Comparison of ENCODE assay signal across 13 cellular contexts in genomic region chr17:64004903-64005733, GRCh38. TPM values are rescaled to one million over a fixed set of nuclear protein-coding genes. Genes with fewer than 3 reads are reported as not detected.
A peak's percentile ranks its signal among the peaks of the same experiment; 100 is the strongest.
DNase-seq lines count a peak whose midpoint lies in the region; ATAC-seq and TF ChIP-seq lines count a peak whose summit lies in the region.
"Had no signal": no experiment of that assay in that cellular context is flagged by ENCODE, and none has a peak within 500 bp of the region (broad histone marks: within the 10 kb centered on the region; RNA-seq: fewer than 3 reads in every experiment).

No MANE protein-coding gene starts in this region.

- no peak for ATAC-seq in activated CD4-positive, alpha-beta T cell treated with anti-CD3 and anti-CD28 coated beads for 36 hours
- peak; percentile 44; the same call in 1 of the 2 replicates for ATAC-seq in HCT116
- ATAC-seq in effector memory CD8-positive, alpha-beta T cell (replicated peaks) = no peak

- H3K27me3 Mint-ChIP-seq in activated CD4-positive, alpha-beta T cell treated with anti-CD3 and anti-CD28 coated beads for 36 hours = no peaks in the 10 kb centered on the region
- H3K27me3 Mint-ChIP-seq in effector memory CD8-positive, alpha-beta T cell = no peaks in the 10 kb centered on the region

- no peak for TF ChIP-seq CTCF in HCT116 (IDR thresholded peaks at IDR 0.05 in 2 of 3, conservative IDR thresholded peaks at IDR 0.05 in 1 of 3; ENCODE audit: borderline replicate concordance in 1 of 3, insufficient read depth in 1 of 3, low read depth in 2 of 3, low read length in 2 of 3)
- no peak for TF ChIP-seq CTCF in spleen (IDR thresholded peaks at IDR 0.05 in 8 of 11, conservative IDR thresholded peaks at IDR 0.05 in 3 of 11)

- H3K79me2 ChIP-seq in HCT116 (ENCODE audit: insufficient read depth, low read length) = no peaks in the 10 kb centered on the region

- H3K4me1 Mint-ChIP-seq in activated CD4-positive, alpha-beta T cell treated with anti-CD3 and anti-CD28 coated beads for 36 hours = peaks cover 32% of the 10 kb centered on the region
- peaks cover 28 to 37% of the 10 kb centered on the region in 2 donors for H3K4me1 Mint-ChIP-seq in effector memory CD8-positive, alpha-beta T cell (ENCODE audit: low read depth in 2 of 2)

- H3K36me3 Mint-ChIP-seq in activated CD4-positive, alpha-beta T cell treated with anti-CD3 and anti-CD28 coated beads for 36 hours (ENCODE audit: low read depth) = peaks cover 13% of the 10 kb centered on the region
- H3K36me3 Mint-ChIP-seq in effector memory CD8-positive, alpha-beta T cell (ENCODE audit: insufficient read depth) = peaks cover 37% of the 10 kb centered on the region

- CTCF ChIA-PET in activated CD4-positive, alpha-beta T cell treated with anti-CD3 and anti-CD28 coated beads for 36 hours (lab: Charles Lee) = interaction anchor here (1.0 to 2.5 kb wide), 5 partner anchors 12 to 278 kb away, joined by 3 to 13 read pairs (median 6); no protein-coding TSS in a partner anchor
- CTCF ChIA-PET in HCT116 (lab: Charles Lee) = interaction anchor here (1.1 to 3.1 kb wide), 5 partner anchors 12 to 59 kb away, joined by 3 to 18 read pairs (median 6); no protein-coding TSS in a partner anchor

- H3K9me3 Mint-ChIP-seq in activated CD4-positive, alpha-beta T cell treated with anti-CD3 and anti-CD28 coated beads for 36 hours (ENCODE audit: low read depth) = no peaks in the 10 kb centered on the region
- no peaks in the 10 kb centered on the region for H3K9me3 Mint-ChIP-seq in effector memory CD8-positive, alpha-beta T cell

- H3K4me1 ChIP-seq in HCT116 (ENCODE audit: control insufficient read depth in 1 of 2, insufficient read depth in 2 of 2, low read length in 2 of 2) (peaks cover 14 to 41% of the 10 kb centered on the region in 2 experiments), spleen (peaks cover 31 to 100% (median 78%) of the 10 kb centered on the region in 6 donors)
- H3K4me1 ChIP-seq: SJSA1 had no signal

- H3K4me3 ChIP-seq in HCT116 (replicated peaks in 1 of 2; ENCODE audit: low read depth in 1 of 2, low read length in 2 of 2) (peak overlapping the region in 1 of 2 experiments; percentile 22; a peak in 2 of 4 replicates), spleen (peak overlapping the region; percentile 20 to 66 (median 38))
- H3K4me3 ChIP-seq: SJSA1 had no signal

- BruUV-seq in HCT116 (replicated peaks; lab: Mats Ljungman, UMichigan) = no TSS peak

- H3K36me3 ChIP-seq in HCT116 (ENCODE audit: control insufficient read depth in 1 of 2, insufficient read depth in 2 of 2, low read length in 2 of 2) = no peaks in the 10 kb centered on the region
- peaks cover 0 to 76% (median 36%) of the 10 kb centered on the region in 6 donors for H3K36me3 ChIP-seq in spleen
- H3K36me3 ChIP-seq: brain microvascular endothelial cell, SJSA1 had no signal

- POLR2A ChIA-PET in activated CD4-positive, alpha-beta T cell treated with anti-CD3 and anti-CD28 coated beads for 36 hours (lab: Charles Lee) = interaction anchor here (0.6 kb wide), 1 partner anchor 15 kb away, joined by 11 read pairs; the partner anchor contains the start of gene ICAM2
- POLR2A ChIA-PET in HCT116 (lab: Charles Lee) = no interaction called here

- peak overlapping the region; percentile 71 for H3K4me2 ChIP-seq in HCT116 (ENCODE audit: low read length)

- peak overlapping the region; percentile 33 for H3K27ac Mint-ChIP-seq in activated CD4-positive, alpha-beta T cell treated with anti-CD3 and anti-CD28 coated beads for 36 hours
- peak overlapping the region; percentile 72 to 89 for H3K27ac Mint-ChIP-seq in effector memory CD8-positive, alpha-beta T cell

- no peak for TF ChIP-seq POLR2A in HCT116 (IDR thresholded peaks at IDR 0.05; ENCODE audit: borderline replicate concordance, extremely low read depth, insufficient read depth, insufficient read length)
- no peak for TF ChIP-seq POLR2A in spleen (IDR thresholded peaks at IDR 0.05)

- no peak for TF ChIP-seq RAD21 in HCT116 (IDR thresholded peaks at IDR 0.05; ENCODE audit: low read depth)

- H3K27me3 ChIP-seq in HCT116 (ENCODE audit: insufficient read depth, low read length) (no peaks in the 10 kb centered on the region), spleen (replicated peaks in 1 of 7) (no peaks in the 10 kb centered on the region)
- H3K27me3 ChIP-seq: brain microvascular endothelial cell had no signal

- H4K20me1 ChIP-seq in HCT116 (ENCODE audit: insufficient read depth) = no peaks in the 10 kb centered on the region

- no peaks in the 10 kb centered on the region for H3K9me3 ChIP-seq in HCT116 (ENCODE audit: control insufficient read depth in 1 of 2, insufficient read depth in 1 of 2, low read depth in 1 of 2, low read length in 2 of 2)
- H3K9me3 ChIP-seq in spleen = no peaks in the 10 kb centered on the region
- H3K9me3 ChIP-seq: SJSA1 had no signal

- peak overlapping the region; percentile 22; the same call in 1 of the 2 replicates for H3K9ac ChIP-seq in HCT116 (ENCODE audit: low read length)

- DNase-seq in activated CD4-positive, alpha-beta T cell treated with anti-CD3 and anti-CD28 coated beads for 36 hours = peak; percentile 3
- DNase-seq in activated CD4-positive, alpha-beta T cell treated with anti-CD3 and anti-CD28 coated beads, Interleukin-2, amount 50 U/mL, for 1 hour = no peak
- DNase-seq in HCT116 (ENCODE audit: low read depth, low spot score) (no peak), spleen (peak; percentile 59), AG20443 (ENCODE audit: low spot score) (no peak), foreskin melanocyte (no peak), NCI-H2081 (lab: John Stamatoyannopoulos, UW) (no peak)
- no peak for DNase-seq in effector memory CD8-positive, alpha-beta T cell
- DNase-seq: brain microvascular endothelial cell, NCI-H526 treated with DMSO at 0.1 percent for 48 hours had no signal

- H3K27ac ChIP-seq in HCT116 (ENCODE audit: low read depth, low read length) (no peak overlapping the region), spleen (peak overlapping the region; percentile 63 to 89 (median 80))
- H3K27ac ChIP-seq: brain microvascular endothelial cell, SJSA1 had no signal

- no peaks in the 10 kb centered on the region for H3K9me2 ChIP-seq in HCT116 (ENCODE audit: insufficient read depth)

- 72 to 82% (median 76%) methylated on average over 14 to 19 of the region's 19 CpGs for WGBS in spleen, 5 donors

- H3K4me3 Mint-ChIP-seq in activated CD4-positive, alpha-beta T cell treated with anti-CD3 and anti-CD28 coated beads for 36 hours = no peak overlapping the region
- no peak overlapping the region for H3K4me3 Mint-ChIP-seq in effector memory CD8-positive, alpha-beta T cell

- intact Hi-C loops in activated CD4-positive, alpha-beta T cell treated with anti-CD3 and anti-CD28 coated beads for 36 hours (cut with DNase I, micrococcal nuclease) = no loop called here
- intact Hi-C loops in HCT116 (cut with micrococcal nuclease) (no loop called here), spleen (cut with DNase I; ENCODE audit: low total_unique reads) (no loop called here)

- RAD21 ChIA-PET in HCT116 (lab: Charles Lee; ENCODE audit: low non-redundant PET in 1 of 2, low total read pairs in 2 of 2, uncharacterized antibody in 2 of 2, unreplicated experiment in 2 of 2) = no interaction called here

- peak overlapping the region; percentile 64 for H2AFZ ChIP-seq in HCT116 (ENCODE audit: low read depth, low read length, poor library complexity, severe bottlenecking)

TF ChIP-seq in HCT116, 20 proteins besides CTCF, POLR2A, EP300 and RAD21 (continues in another document):
- TF ChIP-seq POLR2AphosphoS5 (IDR thresholded peaks at IDR 0.05; ENCODE audit: low read depth, low read length) (no peak), EZH2 (IDR thresholded peaks at IDR 0.05) (no peak), ELF1 (IDR thresholded peaks at IDR 0.05; ENCODE audit: borderline replicate concordance, low read depth) (no peak), ZNF274 (IDR thresholded peaks at IDR 0.05; ENCODE audit: low read depth, low read length) (no peak), EGR1 (IDR thresholded peaks at IDR 0.05; ENCODE audit: low read depth) (no peak), SIN3A (IDR thresholded peaks at IDR 0.05; ENCODE audit: low read depth) (no peak), REST (IDR thresholded peaks at IDR 0.05; ENCODE audit: low read depth) (no peak)

RNA-seq across cellular contexts. Expression of gene PRR29, which starts 7.0 kb away (rescaled TPM):
- 1 to 10 TPM; 1.0 to 1.5 TPM for total RNA-seq in activated CD4-positive, alpha-beta T cell treated with anti-CD3 and anti-CD28 coated beads for 36 hours
- total RNA-seq in HCT116 (2021; ENCODE audit: unreplicated experiment) = not detected
- polyA plus RNA-seq in HCT116 (2012) = not detected in 2 replicates
- total RNA-seq in spleen = 1 to 10 TPM; 1.6 to 9.1 (median 3.5) TPM
- polyA plus RNA-seq in spleen = 1 to 10 TPM in 1 of 3 donors, under 1 TPM in 2; 0.65 to 3.6 (median 0.73) TPM
- total RNA-seq: esophagus mucosa had no signal

RNA-seq across cellular contexts. Expression of gene ICAM2, which starts 15.3 kb away (rescaled TPM):
- 10 to 100 TPM; 46.6 to 49.0 TPM for total RNA-seq in activated CD4-positive, alpha-beta T cell treated with anti-CD3 and anti-CD28 coated beads for 36 hours
- total RNA-seq in HCT116 (2021; ENCODE audit: unreplicated experiment) (0.61 TPM), spleen (100 to 1,000 TPM; 136 to 412 (median 275) TPM)
- polyA plus RNA-seq in HCT116 (2012) = 0.14 and 0.27 TPM in 2 replicates
- 100 to 1,000 TPM in 1 of 3 donors, 10 to 100 TPM in 2; 79.2 to 108 (median 86.7) TPM for polyA plus RNA-seq in spleen
- polyA plus RNA-seq: neural cell had no signal

RNA-seq across cellular contexts. Expression of gene SCN4A, which starts 32.4 kb away (rescaled TPM):
- under 1 TPM; 0.21 to 0.50 TPM for total RNA-seq in activated CD4-positive, alpha-beta T cell treated with anti-CD3 and anti-CD28 coated beads for 36 hours
- total RNA-seq in HCT116 (2021; ENCODE audit: unreplicated experiment) = 2.7 TPM
- 1.4 and 2.9 TPM in 2 replicates for polyA plus RNA-seq in HCT116 (2012)
- 1 to 10 TPM in 5 of 7 donors, under 1 TPM in 2; 0.54 to 4.0 (median 1.3) TPM for total RNA-seq in spleen
- under 1 TPM; 0.14 to 0.70 (median 0.26) TPM for polyA plus RNA-seq in spleen
- total RNA-seq: SJSA1 had no signal
- polyA plus RNA-seq: neural cell had no signal

Comparison
In these comparisons a context has a peak if more than half of its experiments do, and no peak if none do; other contexts are left out.
1. DNase-seq: peak in activated CD4-positive, alpha-beta T cell treated with anti-CD3 and anti-CD28 coated beads for 36 hours (single experiment) and spleen (single experiment); none in activated CD4-positive, alpha-beta T cell treated with anti-CD3 and anti-CD28 coated beads, Interleukin-2, amount 50 U/mL, for 1 hour (single experiment), HCT116 (single experiment), effector memory CD8-positive, alpha-beta T cell (0 of 3), AG20443 (single experiment), foreskin melanocyte (single experiment) and NCI-H2081 (0 of 2).
2. RNA of gene ICAM2, which starts 15.3 kb away (total RNA-seq): 136 to 412 TPM in spleen and 46.6 to 49.0 TPM in activated CD4-positive, alpha-beta T cell treated with anti-CD3 and anti-CD28 coated beads for 36 hours; 0.61 TPM in HCT116 (single experiment); every median in the first group is over 10 times any median in the second.